ENCODE assay signal across 1 cellular context in the genomic region with DNA sequence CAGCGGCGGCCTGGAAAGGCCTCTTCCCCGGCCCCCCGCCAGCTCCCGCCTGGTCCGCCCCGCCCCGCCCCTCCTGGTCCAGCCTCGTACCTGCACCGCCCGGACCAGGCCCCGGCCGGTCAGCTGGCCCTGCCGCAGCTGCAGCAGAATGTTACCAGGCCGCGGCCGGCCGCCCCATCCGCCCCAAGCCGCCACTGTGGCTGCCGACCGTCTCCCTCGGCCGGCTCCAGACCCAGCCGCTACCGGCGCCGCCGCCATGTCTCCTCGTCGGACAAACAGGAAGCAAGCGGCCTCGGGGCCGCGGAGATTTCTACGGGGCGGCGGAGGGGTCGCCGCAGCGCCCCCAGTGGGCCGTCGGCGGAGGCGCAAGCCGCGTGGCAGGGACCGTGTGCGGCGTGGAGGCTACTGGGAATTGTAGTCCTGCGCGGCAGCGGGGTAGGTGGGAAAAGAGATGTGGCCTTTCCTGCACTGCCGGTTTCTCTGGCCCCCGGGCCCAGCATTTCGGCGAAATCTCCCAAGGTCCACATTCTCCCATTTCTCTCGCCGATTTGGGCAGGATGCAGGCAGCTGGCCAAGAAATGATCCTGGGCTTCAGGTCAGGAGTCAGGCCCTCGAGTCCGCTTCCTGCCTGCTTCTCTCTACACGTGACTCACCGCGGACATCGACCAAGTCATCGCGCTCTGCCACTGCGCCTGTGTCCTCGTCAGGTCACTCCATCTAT.
TF ChIP-seq lines count a peak whose summit lies in the region.

Gene TRPC4AP, minus strand, starts transcription at position 284 of the 721 bp plus-strand sequence. Its CDS starts 26 bp downstream, at position 258.

TF ChIP-seq in HepG2, 621 proteins besides CTCF, POLR2A, EP300 and RAD21 (continued from another document and continues in another):
- TF ChIP-seq, protein P1, sequence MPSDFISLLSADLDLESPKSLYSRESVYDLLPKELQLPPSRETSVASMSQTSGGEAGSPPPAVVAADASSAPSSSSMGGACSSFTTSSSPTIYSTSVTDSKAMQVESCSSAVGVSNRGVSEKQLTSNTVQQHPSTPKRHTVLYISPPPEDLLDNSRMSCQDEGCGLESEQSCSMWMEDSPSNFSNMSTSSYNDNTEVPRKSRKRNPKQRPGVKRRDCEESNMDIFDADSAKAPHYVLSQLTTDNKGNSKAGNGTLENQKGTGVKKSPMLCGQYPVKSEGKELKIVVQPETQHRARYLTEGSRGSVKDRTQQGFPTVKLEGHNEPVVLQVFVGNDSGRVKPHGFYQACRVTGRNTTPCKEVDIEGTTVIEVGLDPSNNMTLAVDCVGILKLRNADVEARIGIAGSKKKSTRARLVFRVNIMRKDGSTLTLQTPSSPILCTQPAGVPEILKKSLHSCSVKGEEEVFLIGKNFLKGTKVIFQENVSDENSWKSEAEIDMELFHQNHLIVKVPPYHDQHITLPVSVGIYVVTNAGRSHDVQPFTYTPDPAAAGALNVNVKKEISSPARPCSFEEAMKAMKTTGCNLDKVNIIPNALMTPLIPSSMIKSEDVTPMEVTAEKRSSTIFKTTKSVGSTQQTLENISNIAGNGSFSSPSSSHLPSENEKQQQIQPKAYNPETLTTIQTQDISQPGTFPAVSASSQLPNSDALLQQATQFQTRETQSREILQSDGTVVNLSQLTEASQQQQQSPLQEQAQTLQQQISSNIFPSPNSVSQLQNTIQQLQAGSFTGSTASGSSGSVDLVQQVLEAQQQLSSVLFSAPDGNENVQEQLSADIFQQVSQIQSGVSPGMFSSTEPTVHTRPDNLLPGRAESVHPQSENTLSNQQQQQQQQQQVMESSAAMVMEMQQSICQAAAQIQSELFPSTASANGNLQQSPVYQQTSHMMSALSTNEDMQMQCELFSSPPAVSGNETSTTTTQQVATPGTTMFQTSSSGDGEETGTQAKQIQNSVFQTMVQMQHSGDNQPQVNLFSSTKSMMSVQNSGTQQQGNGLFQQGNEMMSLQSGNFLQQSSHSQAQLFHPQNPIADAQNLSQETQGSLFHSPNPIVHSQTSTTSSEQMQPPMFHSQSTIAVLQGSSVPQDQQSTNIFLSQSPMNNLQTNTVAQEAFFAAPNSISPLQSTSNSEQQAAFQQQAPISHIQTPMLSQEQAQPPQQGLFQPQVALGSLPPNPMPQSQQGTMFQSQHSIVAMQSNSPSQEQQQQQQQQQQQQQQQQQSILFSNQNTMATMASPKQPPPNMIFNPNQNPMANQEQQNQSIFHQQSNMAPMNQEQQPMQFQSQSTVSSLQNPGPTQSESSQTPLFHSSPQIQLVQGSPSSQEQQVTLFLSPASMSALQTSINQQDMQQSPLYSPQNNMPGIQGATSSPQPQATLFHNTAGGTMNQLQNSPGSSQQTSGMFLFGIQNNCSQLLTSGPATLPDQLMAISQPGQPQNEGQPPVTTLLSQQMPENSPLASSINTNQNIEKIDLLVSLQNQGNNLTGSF (CRISPR knock-in tag; IDR thresholded peaks at IDR 0.05), result peak; percentile 98
- TF ChIP-seq ZNF383 (CRISPR knock-in tag; IDR thresholded peaks at IDR 0.05; ENCODE audit: borderline replicate concordance) (peak; percentile 91; the same call in 1 of the 2 replicates), SETDB1 (CRISPR knock-in tag; IDR thresholded peaks at IDR 0.05; ENCODE audit: borderline replicate concordance) (no peak), DNMT1 (CRISPR knock-in tag; IDR thresholded peaks at IDR 0.05) (no peak; the same call in 1 of the 2 replicates), ZBTB8A (CRISPR knock-in tag; IDR thresholded peaks at IDR 0.05; ENCODE audit: borderline replicate concordance, low read depth) (peak; percentile 70; the same call in 1 of the 2 replicates), SMC3 (IDR thresholded peaks at IDR 0.05; ENCODE audit: low read length) (no peak; the same call in 1 of the 2 replicates), SAFB2 (CRISPR knock-in tag; IDR thresholded peaks at IDR 0.05; ENCODE audit: borderline replicate concordance, low read depth) (no peak; the same call in 1 of the 2 replicates), ZNF138 (CRISPR knock-in tag; IDR thresholded peaks at IDR 0.05; ENCODE audit: low read depth) (peak; percentile 94; the same call in 1 of the 2 replicates), HOXA5 (CRISPR knock-in tag; IDR thresholded peaks at IDR 0.05) (peak; percentile 98), DNMT3B (CRISPR knock-in tag; conservative IDR thresholded peaks at IDR 0.05) (0 out of 2 replicates have a peak, but pooled peaks have one; percentile 90), ZNF747 (CRISPR knock-in tag; IDR thresholded peaks at IDR 0.05; ENCODE audit: borderline replicate concordance) (peak; percentile 99), BORCS8-MEF2B (CRISPR knock-in tag; IDR thresholded peaks at IDR 0.05) (peak; percentile 99), DR1 (CRISPR knock-in tag; IDR thresholded peaks at IDR 0.05) (peak; percentile 97), KMT2B (CRISPR knock-in tag; IDR thresholded peaks at IDR 0.05) (peak; percentile 94), ZNF577 (CRISPR knock-in tag; IDR thresholded peaks at IDR 0.05; ENCODE audit: borderline replicate concordance, low read depth) (peak; percentile 93; the same call in 1 of the 2 replicates), ZSCAN30 (CRISPR knock-in tag; IDR thresholded peaks at IDR 0.05) (0 out of 2 replicates have a peak, but pooled peaks have one; percentile 46), ZNF605 (CRISPR knock-in tag; IDR thresholded peaks at IDR 0.05) (peak; percentile 75; the same call in 1 of the 2 replicates), ZNF792 (CRISPR knock-in tag; IDR thresholded peaks at IDR 0.05) (peak; percentile 72), ZNF576 (CRISPR knock-in tag; IDR thresholded peaks at IDR 0.05) (peak; percentile 81; the same call in 1 of the 2 replicates), CREM (IDR thresholded peaks at IDR 0.05) (peak; percentile 88), CREM (CRISPR knock-in tag; IDR thresholded peaks at IDR 0.05) (no peak; the same call in 1 of the 2 replicates), CREB3 (CRISPR knock-in tag; IDR thresholded peaks at IDR 0.05) (peak; percentile 99), KDM6A (CRISPR knock-in tag; IDR thresholded peaks at IDR 0.05; ENCODE audit: low read depth) (no peak), KAT7 (CRISPR knock-in tag; IDR thresholded peaks at IDR 0.05; ENCODE audit: borderline replicate concordance) (peak; percentile 29), PRDM10 (CRISPR knock-in tag; IDR thresholded peaks at IDR 0.05; ENCODE audit: low read depth) (peak; percentile 76), MIER2 (CRISPR knock-in tag; IDR thresholded peaks at IDR 0.05) (no peak; the same call in 1 of the 2 replicates), KLF6 (CRISPR knock-in tag; IDR thresholded peaks at IDR 0.05) (peak; percentile 95), ZSCAN25 (CRISPR knock-in tag; IDR thresholded peaks at IDR 0.05) (peak; percentile 22; the same call in 1 of the 2 replicates), PLSCR1 (CRISPR knock-in tag; IDR thresholded peaks at IDR 0.05; ENCODE audit: borderline replicate concordance) (peak; percentile 96; the same call in 1 of the 2 replicates), SUZ12 (IDR thresholded peaks at IDR 0.05; ENCODE audit: low read depth, low read length) (peak; percentile 83), ZMAT5 (CRISPR knock-in tag; IDR thresholded peaks at IDR 0.05; ENCODE audit: borderline replicate concordance, low read depth) (peak; percentile 95; the same call in 1 of the 2 replicates), MBNL3 (CRISPR knock-in tag; conservative IDR thresholded peaks at IDR 0.05) (no peak), KAT2B (IDR thresholded peaks at IDR 0.05; ENCODE audit: borderline replicate concordance, low read depth, low read length) (no peak), FOXO4 (CRISPR knock-in tag; conservative IDR thresholded peaks at IDR 0.05) (peak; percentile 94; the same call in 1 of the 2 replicates), ATF5 (CRISPR knock-in tag; IDR thresholded peaks at IDR 0.05; ENCODE audit: low read depth) (peak; percentile 97), ZNF3 (CRISPR knock-in tag; IDR thresholded peaks at IDR 0.05) (no peak), NR2F1 (CRISPR knock-in tag; IDR thresholded peaks at IDR 0.05) (peak in 1 of 2 experiments; percentile 23; a peak in 1 of 4 replicates)
- TF ChIP-seq, protein P2, sequence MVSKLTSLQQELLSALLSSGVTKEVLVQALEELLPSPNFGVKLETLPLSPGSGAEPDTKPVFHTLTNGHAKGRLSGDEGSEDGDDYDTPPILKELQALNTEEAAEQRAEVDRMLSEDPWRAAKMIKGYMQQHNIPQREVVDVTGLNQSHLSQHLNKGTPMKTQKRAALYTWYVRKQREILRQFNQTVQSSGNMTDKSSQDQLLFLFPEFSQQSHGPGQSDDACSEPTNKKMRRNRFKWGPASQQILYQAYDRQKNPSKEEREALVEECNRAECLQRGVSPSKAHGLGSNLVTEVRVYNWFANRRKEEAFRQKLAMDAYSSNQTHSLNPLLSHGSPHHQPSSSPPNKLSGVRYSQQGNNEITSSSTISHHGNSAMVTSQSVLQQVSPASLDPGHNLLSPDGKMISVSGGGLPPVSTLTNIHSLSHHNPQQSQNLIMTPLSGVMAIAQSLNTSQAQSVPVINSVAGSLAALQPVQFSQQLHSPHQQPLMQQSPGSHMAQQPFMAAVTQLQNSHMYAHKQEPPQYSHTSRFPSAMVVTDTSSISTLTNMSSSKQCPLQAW (CRISPR knock-in tag; IDR thresholded peaks at IDR 0.05), result peak; percentile 92
- TF ChIP-seq, protein P3, sequence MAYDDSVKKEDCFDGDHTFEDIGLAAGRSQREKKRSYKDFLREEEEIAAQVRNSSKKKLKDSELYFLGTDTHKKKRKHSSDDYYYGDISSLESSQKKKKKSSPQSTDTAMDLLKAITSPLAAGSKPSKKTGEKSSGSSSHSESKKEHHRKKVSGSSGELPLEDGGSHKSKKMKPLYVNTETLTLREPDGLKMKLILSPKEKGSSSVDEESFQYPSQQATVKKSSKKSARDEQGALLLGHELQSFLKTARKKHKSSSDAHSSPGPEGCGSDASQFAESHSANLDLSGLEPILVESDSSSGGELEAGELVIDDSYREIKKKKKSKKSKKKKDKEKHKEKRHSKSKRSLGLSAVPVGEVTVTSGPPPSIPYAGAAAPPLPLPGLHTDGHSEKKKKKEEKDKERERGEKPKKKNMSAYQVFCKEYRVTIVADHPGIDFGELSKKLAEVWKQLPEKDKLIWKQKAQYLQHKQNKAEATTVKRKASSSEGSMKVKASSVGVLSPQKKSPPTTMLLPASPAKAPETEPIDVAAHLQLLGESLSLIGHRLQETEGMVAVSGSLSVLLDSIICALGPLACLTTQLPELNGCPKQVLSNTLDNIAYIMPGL (CRISPR knock-in tag; IDR thresholded peaks at IDR 0.05; ENCODE audit: borderline replicate concordance in 1 of 2, low read depth in 1 of 2), result peak; percentile 100
